ENCODE assay signal across 1 cellular context in genomic region chrX:10534611-10535010, GRCh38.
TF ChIP-seq lines count a peak whose summit lies in the region.

No MANE protein-coding gene starts in this region.

TF ChIP-seq in HepG2, 621 proteins besides CTCF, POLR2A, EP300 and RAD21 (continued from another document):
- TF ChIP-seq ZNF407 (CRISPR knock-in tag; IDR thresholded peaks at IDR 0.05; ENCODE audit: not compliant biosample characterization) (no peak), TFDP2 (CRISPR knock-in tag; IDR thresholded peaks at IDR 0.05) (no peak), ZSCAN29 (CRISPR knock-in tag; conservative IDR thresholded peaks at IDR 0.05) (no peak), NCOA2 (CRISPR knock-in tag; IDR thresholded peaks at IDR 0.05) (peak; percentile 61), BCL3 (CRISPR knock-in tag; IDR thresholded peaks at IDR 0.05) (no peak), ZNF510 (CRISPR knock-in tag; IDR thresholded peaks at IDR 0.05; ENCODE audit: low read depth) (no peak), PAX8 (CRISPR knock-in tag; IDR thresholded peaks at IDR 0.05; ENCODE audit: borderline replicate concordance) (no peak), BCLAF1 (IDR thresholded peaks at IDR 0.05) (no peak), NFIB (CRISPR knock-in tag; IDR thresholded peaks at IDR 0.05; ENCODE audit: borderline replicate concordance) (no peak), ZNF747 (CRISPR knock-in tag; IDR thresholded peaks at IDR 0.05; ENCODE audit: borderline replicate concordance) (no peak), PHB2 (IDR thresholded peaks at IDR 0.05; ENCODE audit: partially characterized antibody) (no peak)
